ENCODE assay signal across 7 cellular contexts in the genomic region with DNA sequence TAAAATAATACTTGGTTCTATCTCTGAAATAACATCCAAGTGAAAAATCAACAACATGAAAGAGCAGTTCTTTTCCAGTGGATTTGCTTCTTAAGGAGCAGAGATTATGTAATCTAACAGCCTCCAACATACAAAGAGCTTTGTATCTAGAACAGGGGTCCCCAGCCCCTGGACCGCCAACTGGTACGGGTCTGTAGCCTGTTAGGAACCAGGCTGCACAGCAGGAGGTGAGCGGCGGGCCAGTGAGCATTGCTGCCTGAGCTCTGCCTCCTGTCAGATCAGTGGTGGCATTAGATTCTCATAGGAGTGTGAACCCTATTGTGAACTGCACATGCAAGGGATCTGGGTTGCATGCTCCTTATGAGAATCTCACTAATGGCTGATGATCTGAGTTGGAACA. TPM values are rescaled to one million over a fixed set of nuclear protein-coding genes. Genes with fewer than 3 reads are reported as not detected.
DNase-seq lines count a peak whose midpoint lies in the region; ATAC-seq, FAIRE-seq and TF ChIP-seq lines count a peak whose summit lies in the region.
"Not testable (repeated sequence)": the region's sequence is repeated elsewhere in the genome, so short reads cannot be mapped to it uniquely, and the experiment has no call there.

No MANE protein-coding gene starts in this region.

- FAIRE-seq in HepG2 (lab: Jason Lieb, UNC), result not testable (repeated sequence)

- peak overlapping the region in 6 of 11 experiments; percentile 81 to 97 (median 87); a peak in 8 of 22 replicates for H3K27ac ChIP-seq in BLaER1 treated with 17β-estradiol and CSF1 and Interleukin-3, amounts not matched to agents 10 nM and 100 nM
- not testable (repeated sequence) for H3K27ac ChIP-seq in CD8-positive, alpha-beta memory T cell (ENCODE audit: low read depth, low read length)
- H3K27ac ChIP-seq in HepG2 (ENCODE audit: extremely low read length, insufficient read depth, low read length) (peak overlapping the region; percentile 91), thyroid gland (peak overlapping the region; percentile 5 to 70 (median 63))

- H3K4me3 Mint-ChIP-seq in CD8-positive, alpha-beta memory T cell; T-cell; activated T-helper 17 cell treated with anti-CD3 and anti-CD28 coated beads, Interleukin-2, amount 50 U/mL, for 72 hours: not testable (repeated sequence)

- peak overlapping the region in 7 of 8 donors; percentile 14 to 91 (median 42) for H3K27ac Mint-ChIP-seq in CD8-positive, alpha-beta memory T cell
- peak overlapping the region; percentile 46 to 82 for H3K27ac Mint-ChIP-seq in T-cell
- H3K27ac Mint-ChIP-seq in activated T-helper 17 cell treated with anti-CD3 and anti-CD28 coated beads, Interleukin-2, amount 50 U/mL, for 72 hours, result peak overlapping the region; percentile 75

- not testable (repeated sequence) for H3K9ac ChIP-seq in BLaER1 treated with 17β-estradiol and CSF1 and Interleukin-3, amounts not matched to agents 10 nM and 100 nM; HepG2 (ENCODE audit: insufficient read depth, low read depth, low read length)

- not testable (repeated sequence) for H3K27me3 Mint-ChIP-seq in CD8-positive, alpha-beta memory T cell; T-cell; activated T-helper 17 cell treated with anti-CD3 and anti-CD28 coated beads, Interleukin-2, amount 50 U/mL, for 72 hours

- TF ChIP-seq POLR2A in HepG2 (IDR thresholded peaks at IDR 0.05; ENCODE audit: insufficient read depth in 1 of 2, low read depth in 2 of 2, low read length in 2 of 2); thyroid gland (IDR thresholded peaks at IDR 0.05): not testable (repeated sequence)

- not testable (repeated sequence) for TF ChIP-seq EP300 in HepG2 (IDR thresholded peaks at IDR 0.05; ENCODE audit: low read depth in 2 of 2, low read length in 2 of 2); HepG2 (CRISPR knock-in tag; IDR thresholded peaks at IDR 0.05; ENCODE audit: borderline replicate concordance)

- 95% methylated on average over 4 of the region's 4 CpGs for WGBS in HepG2 (ENCODE audit: low lambda C conversion rate)
- WGBS in thyroid gland, 2 donors, result 56 to 59% methylated on average over 4 of the region's 4 CpGs

- not testable (repeated sequence) for H3K9me3 Mint-ChIP-seq in CD8-positive, alpha-beta memory T cell; T-cell; activated T-helper 17 cell treated with anti-CD3 and anti-CD28 coated beads, Interleukin-2, amount 50 U/mL, for 72 hours

- CTCF ChIA-PET in CD8-positive, alpha-beta memory T cell (lab: Charles Lee), result interaction anchor here (1.2 to 3.7 kb wide), 2 partner anchors 13 to 89 kb away, joined by 3 to 17 read pairs; partner anchors contain the start of gene LIMK2
- CTCF ChIA-PET in T-cell (lab: Charles Lee), result interaction anchor here (0.5 to 1.6 kb wide), 5 partner anchors 9 to 578 kb away, joined by 3 to 6 read pairs (median 4); partner anchors contain the start of gene LIMK2 (in 1 of the 2)
- CTCF ChIA-PET in HepG2 (lab: Yijun Ruan, JAX; ENCODE audit: low intra/inter-chr PET ratio, low total read pairs), result not testable (repeated sequence)

- H3K79me2 ChIP-seq in HepG2 (ENCODE audit: insufficient read depth, low read length), result peaks cover 63% of the 10 kb centered on the region

- not testable (repeated sequence) for H3K4me3 ChIP-seq in BLaER1 treated with 17β-estradiol and CSF1 and Interleukin-3, amounts not matched to agents 10 nM and 100 nM; CD8-positive, alpha-beta memory T cell (ENCODE audit: low read length); HepG2 (replicated peaks in 1 of 3; ENCODE audit: insufficient read depth in 1 of 3, low read depth in 2 of 3, low read length in 3 of 3); thyroid gland (replicated peaks in 1 of 3)

- not testable (repeated sequence) for DNase-seq in CD8-positive, alpha-beta memory T cell; T-cell; HepG2 (ENCODE audit: low spot score); thyroid gland
- DNase-seq in retina, result peak; percentile 63

- not testable (repeated sequence) for TF ChIP-seq CTCF in HepG2 (CRISPR knock-in tag; IDR thresholded peaks at IDR 0.05); thyroid gland (IDR thresholded peaks at IDR 0.05)

- H3K36me3 Mint-ChIP-seq in CD8-positive, alpha-beta memory T cell, result peaks cover 0 to 32% (median 7%) of the 10 kb centered on the region in 3 donors
- peaks cover 19% of the 10 kb centered on the region for H3K36me3 Mint-ChIP-seq in T-cell
- peaks cover 46% of the 10 kb centered on the region for H3K36me3 Mint-ChIP-seq in activated T-helper 17 cell treated with anti-CD3 and anti-CD28 coated beads, Interleukin-2, amount 50 U/mL, for 72 hours (ENCODE audit: low read depth)

- POLR2A ChIA-PET in CD8-positive, alpha-beta memory T cell (lab: Charles Lee), result interaction anchor here (0.6 to 1.2 kb wide), 2 partner anchors 48 to 66 kb away, joined by 4 to 8 read pairs; no protein-coding TSS in a partner anchor
- POLR2A ChIA-PET in T-cell (lab: Charles Lee), result interaction anchor here in 1 of 2 donors (0.7 kb wide), 1 partner anchor 63 kb away, joined by 3 read pairs; no protein-coding TSS in a partner anchor
- POLR2A ChIA-PET in HepG2 (lab: Yijun Ruan, JAX), result interaction anchor here (2.1 to 11.8 kb wide), 2 partner anchors 12 to 64 kb away, joined by 11 to 168 read pairs; partner anchors contain the start of genes LIMK2 and RNF185

- intact Hi-C loops in HepG2 (cut with micrococcal nuclease; ENCODE audit: unreplicated experiment); thyroid gland (cut with DNase I): not testable (repeated sequence)

- H3K4me1 ChIP-seq in BLaER1 treated with 17β-estradiol and CSF1 and Interleukin-3, amounts not matched to agents 10 nM and 100 nM, result peaks cover 55 to 100% (median 80%) of the 10 kb centered on the region in 10 experiments
- H3K4me1 ChIP-seq in CD8-positive, alpha-beta memory T cell (ENCODE audit: insufficient read depth, low read length), result not testable (repeated sequence)
- H3K4me1 ChIP-seq in HepG2 (ENCODE audit: insufficient read depth, low read length), result peaks cover 91% of the 10 kb centered on the region
- H3K4me1 ChIP-seq in thyroid gland, result peaks cover 58 to 62% of the 10 kb centered on the region in 2 donors

- H3K4me2 ChIP-seq in BLaER1 treated with 17β-estradiol and CSF1 and Interleukin-3, amounts not matched to agents 10 nM and 100 nM, result peak overlapping the region in 5 of 11 experiments; percentile 93 to 97 (median 95); a peak in 8 of 22 replicates
- not testable (repeated sequence) for H3K4me2 ChIP-seq in HepG2 (ENCODE audit: low read depth, low read length)

- ATAC-seq in T-cell (replicated peaks in 1 of 4); activated T-helper 17 cell treated with anti-CD3 and anti-CD28 coated beads, Interleukin-2, amount 50 U/mL, for 72 hours (replicated peaks); HepG2: not testable (repeated sequence)

- H2AFZ ChIP-seq in HepG2 (ENCODE audit: low read length), result not testable (repeated sequence)

- peaks cover 26 to 47% (median 43%) of the 10 kb centered on the region in 3 donors for H3K4me1 Mint-ChIP-seq in CD8-positive, alpha-beta memory T cell
- peaks cover 28 to 66% (median 45%) of the 10 kb centered on the region in 3 donors for H3K4me1 Mint-ChIP-seq in T-cell
- peaks cover 26% of the 10 kb centered on the region for H3K4me1 Mint-ChIP-seq in activated T-helper 17 cell treated with anti-CD3 and anti-CD28 coated beads, Interleukin-2, amount 50 U/mL, for 72 hours

- H4K20me1 ChIP-seq in BLaER1 treated with 17β-estradiol and CSF1 and Interleukin-3, amounts not matched to agents 10 nM and 100 nM, result peaks cover 0 to 13% (median 0%) of the 10 kb centered on the region in 11 experiments; a peak in 4 of 22 replicates
- not testable (repeated sequence) for H4K20me1 ChIP-seq in HepG2 (ENCODE audit: insufficient read depth, low read length)

- not testable (repeated sequence) for BruUV-seq in HepG2 (replicated peaks; lab: Mats Ljungman, UMichigan)

- TF ChIP-seq RAD21 in HepG2 (CRISPR knock-in tag; IDR thresholded peaks at IDR 0.05), result not testable (repeated sequence)

- in situ Hi-C loops in HepG2 (cut with HindIII; ENCODE audit: extremely low pct_ligation_motif_present, low pct_unique_long_range_greater_than_20kb), result not testable (repeated sequence)

- not testable (repeated sequence) for H3K9me3 ChIP-seq in BLaER1 treated with 17β-estradiol and CSF1 and Interleukin-3, amounts not matched to agents 10 nM and 100 nM (replicated peaks in 1 of 11); CD8-positive, alpha-beta memory T cell (ENCODE audit: low read length); HepG2 (ENCODE audit: low read length); thyroid gland

- H3K27me3 ChIP-seq in BLaER1 treated with 17β-estradiol and CSF1 and Interleukin-3, amounts not matched to agents 10 nM and 100 nM; CD8-positive, alpha-beta memory T cell (ENCODE audit: insufficient read depth, low read length, poor library complexity, severe bottlenecking); HepG2 (ENCODE audit: control insufficient read depth in 1 of 2, insufficient read depth in 2 of 2, low read length in 2 of 2); thyroid gland: not testable (repeated sequence)

- H3K36me3 ChIP-seq in BLaER1 treated with 17β-estradiol and CSF1 and Interleukin-3, amounts not matched to agents 10 nM and 100 nM, result peaks cover 29 to 85% (median 63%) of the 10 kb centered on the region in 11 experiments
- H3K36me3 ChIP-seq in CD8-positive, alpha-beta memory T cell (ENCODE audit: insufficient read depth, low read length); thyroid gland: not testable (repeated sequence)
- peaks cover 5 to 28% of the 10 kb centered on the region in 2 experiments; a peak in 4 of 5 replicates for H3K36me3 ChIP-seq in HepG2 (replicated peaks in 1 of 2; ENCODE audit: control insufficient read depth in 1 of 2, insufficient read depth in 2 of 2, low read length in 2 of 2)

RNA-seq across cellular contexts. Expression of gene LIMK2, which starts 12.6 kb away (rescaled TPM):
- 10 to 100 TPM; 25.1 to 27.7 TPM for total RNA-seq in CD8-positive, alpha-beta memory T cell
- polyA plus RNA-seq in CD8-positive, alpha-beta memory T cell, result 19.0 TPM
- total RNA-seq in T-cell (10 to 100 TPM; 21.5 to 31.5 (median 29.7) TPM), HepG2 (2016; rRNA removed; fragmentation: Illumina TruSeq; extraction: Trizol) (25.9 and 29.8 TPM in 2 replicates), thyroid gland (100 to 1,000 TPM in 2 of 4 donors, 10 to 100 TPM in 2; 85.0 to 123 (median 99.4) TPM)
- 10 to 100 TPM; 59.5 to 61.4 TPM for total RNA-seq in activated T-helper 17 cell treated with anti-CD3 and anti-CD28 coated beads, Interleukin-2, amount 50 U/mL, for 72 hours
- 11.6 and 11.9 TPM in 2 replicates for total RNA-seq in HepG2 (2016; cell fraction: cytosol; rRNA removed; fragmentation: Illumina TruSeq; extraction: Trizol; ENCODE audit: low read depth)
- 23.7 and 30.9 TPM in 2 replicates for total RNA-seq in HepG2 (2016; cell fraction: insoluble cytoplasmic fraction; rRNA removed; fragmentation: Illumina TruSeq; extraction: Trizol)
- total RNA-seq in HepG2 (2016; cell fraction: membrane; rRNA removed; fragmentation: Illumina TruSeq; extraction: Trizol), result 16.0 and 16.7 TPM in 2 replicates
- 34.7 and 39.4 TPM in 2 replicates for total RNA-seq in HepG2 (2016; cell fraction: nucleus; rRNA removed; fragmentation: Illumina TruSeq; extraction: Trizol)
- 20.9 and 22.2 TPM in 2 replicates for polyA plus RNA-seq in HepG2 (2011; rRNA removed)
- 13.6 and 17.8 TPM in 2 replicates for polyA plus RNA-seq in HepG2 (2011; cell fraction: cytosol; rRNA removed)
- polyA plus RNA-seq in HepG2 (2011; cell fraction: nucleus; rRNA removed), result 73.7 and 77.5 TPM in 2 replicates
- polyA plus RNA-seq in HepG2 (2012), result 13.8 and 20.5 TPM in 2 replicates
- 3.6 and 3.7 TPM in 2 replicates for polyA plus RNA-seq in HepG2 (2016; cell fraction: cytosol; fragmentation: Illumina TruSeq; extraction: Trizol; ENCODE audit: low read depth)
- 18.1 and 21.1 TPM in 2 replicates for polyA plus RNA-seq in HepG2 (2016; cell fraction: insoluble cytoplasmic fraction; fragmentation: Illumina TruSeq; extraction: Trizol; ENCODE audit: low read depth)
- polyA plus RNA-seq in HepG2 (2016; cell fraction: membrane; fragmentation: Illumina TruSeq; extraction: Trizol; ENCODE audit: low read depth), result 6.3 and 6.8 TPM in 2 replicates
- polyA plus RNA-seq in HepG2 (2016; cell fraction: nucleus; fragmentation: Illumina TruSeq; extraction: Trizol; ENCODE audit: insufficient read depth, low read depth), result 49.2 and 49.7 TPM in 2 replicates
- polyA minus RNA-seq in HepG2 (2011; rRNA and poly(A)+ RNA removed; ENCODE audit: low replicate concordance), result 7.4 and 68.6 TPM in 2 replicates
- polyA minus RNA-seq in HepG2 (2011; cell fraction: cytosol; rRNA and poly(A)+ RNA removed), result 11.4 and 15.5 TPM in 2 replicates
- polyA minus RNA-seq in HepG2 (2011; cell fraction: nucleus; rRNA and poly(A)+ RNA removed), result 67.0 and 76.2 TPM in 2 replicates
